In the genomic region with DNA sequence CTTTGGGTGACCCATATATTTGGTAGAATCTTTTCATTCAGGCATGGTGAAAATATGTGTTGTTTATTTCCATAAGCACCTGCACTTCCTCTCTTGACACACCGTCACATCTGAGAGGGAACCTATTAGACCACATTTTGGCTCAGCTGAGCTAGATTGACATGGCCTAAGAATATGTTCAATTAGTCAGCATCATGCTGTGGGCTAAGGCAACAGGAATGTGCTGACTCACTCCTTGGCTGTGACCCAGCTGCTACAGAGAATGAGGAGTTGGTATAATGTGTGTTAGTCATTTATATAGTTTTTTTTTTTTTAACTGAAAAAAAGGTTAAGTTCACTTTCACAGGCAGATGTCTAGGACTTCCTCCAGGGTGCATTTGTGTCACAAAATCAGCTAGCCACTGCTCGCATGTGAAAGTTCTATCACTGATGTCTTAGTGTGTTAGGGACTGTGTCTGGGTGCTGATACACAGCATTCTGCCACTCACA, we compare ENCODE assay signal across 8 cellular contexts.
DNase-seq lines count a peak whose midpoint lies in the region; ATAC-seq and TF ChIP-seq lines count a peak whose summit lies in the region.

No MANE protein-coding gene starts in this region.

- intact Hi-C loops in CD8-positive, alpha-beta T cell (cut with DNase I, micrococcal nuclease), result no loop called here
- intact Hi-C loops in activated T-helper 1 cell treated with anti-CD3 and anti-CD28 coated beads, Interleukin-12 subunit alpha, Interleukin-12 subunit beta, Interleukin-2, Interleukin-4 antibody, amounts not matched to agents 30 ng/mL and 10 ng/mL and 1 ng/mL, durations not matched to agents 14 hours and 24 hours and 36 hours (cut with micrococcal nuclease), result no loop called here

- H3K36me3 Mint-ChIP-seq in CD8-positive, alpha-beta T cell, result no peaks in the 10 kb centered on the region
- H3K36me3 Mint-ChIP-seq in activated T-helper 1 cell treated with anti-CD3 and anti-CD28 coated beads, Interleukin-12 subunit alpha, Interleukin-12 subunit beta, Interleukin-2, Interleukin-4 antibody, amounts not matched to agents 30 ng/mL and 10 ng/mL and 1 ng/mL, durations not matched to agents 14 hours and 24 hours and 36 hours (ENCODE audit: low read depth), result no peaks in the 10 kb centered on the region

- H3K27ac ChIP-seq in HL-60 (replicated peaks), result no peak overlapping the region
- no peak overlapping the region for H3K27ac ChIP-seq in CD8-positive, alpha-beta T cell (ENCODE audit: low read depth, low read length)

- DNase-seq in GF-D8 (lab: John Stamatoyannopoulos, UW) (peak; percentile 40), HL-60 (ENCODE audit: low read depth in 1 of 2, low spot score in 1 of 2) (peak; percentile 40 to 68), OCI-M2 (lab: John Stamatoyannopoulos, UW; ENCODE audit: unreplicated experiment) (peak; percentile 27), epidermal melanocyte (ENCODE audit: insufficient read length, low spot score) (peak; percentile 62), midbrain (lab: John Stamatoyannopoulos, UW) (peak; percentile 60)
- no peak for DNase-seq in CD8-positive, alpha-beta T cell
- no peak for DNase-seq in activated T-helper 1 cell treated with anti-CD3 and anti-CD28 coated beads, Interleukin-12 subunit alpha, Interleukin-12 subunit beta, Interleukin-2, Interleukin-4 antibody, amounts not matched to agents 30 ng/mL and 10 ng/mL and 1 ng/mL, durations not matched to agents 14 hours and 24 hours and 36 hours (ENCODE audit: low spot score)

- H3K27ac Mint-ChIP-seq in CD8-positive, alpha-beta T cell, result no peak overlapping the region
- no peak overlapping the region for H3K27ac Mint-ChIP-seq in activated T-helper 1 cell treated with anti-CD3 and anti-CD28 coated beads, Interleukin-12 subunit alpha, Interleukin-12 subunit beta, Interleukin-2, Interleukin-4 antibody, amounts not matched to agents 30 ng/mL and 10 ng/mL and 1 ng/mL, durations not matched to agents 14 hours and 24 hours and 36 hours

- no peaks in the 10 kb centered on the region for H3K4me1 Mint-ChIP-seq in CD8-positive, alpha-beta T cell (ENCODE audit: low read depth)
- H3K4me1 Mint-ChIP-seq in activated T-helper 1 cell treated with anti-CD3 and anti-CD28 coated beads, Interleukin-12 subunit alpha, Interleukin-12 subunit beta, Interleukin-2, Interleukin-4 antibody, amounts not matched to agents 30 ng/mL and 10 ng/mL and 1 ng/mL, durations not matched to agents 14 hours and 24 hours and 36 hours (ENCODE audit: low read depth), result no peaks in the 10 kb centered on the region

- no peak for TF ChIP-seq CTCF in HL-60 (IDR thresholded peaks at IDR 0.05; ENCODE audit: insufficient read depth, low read length)
- TF ChIP-seq CTCF in CD8-positive, alpha-beta T cell (IDR thresholded peaks at IDR 0.05), result no peak

- H3K4me3 Mint-ChIP-seq in CD8-positive, alpha-beta T cell, result no peak overlapping the region
- no peak overlapping the region for H3K4me3 Mint-ChIP-seq in activated T-helper 1 cell treated with anti-CD3 and anti-CD28 coated beads, Interleukin-12 subunit alpha, Interleukin-12 subunit beta, Interleukin-2, Interleukin-4 antibody, amounts not matched to agents 30 ng/mL and 10 ng/mL and 1 ng/mL, durations not matched to agents 14 hours and 24 hours and 36 hours

- no peaks in the 10 kb centered on the region for H3K4me1 ChIP-seq in CD8-positive, alpha-beta T cell (ENCODE audit: insufficient read depth, low read length)

- H3K9me3 ChIP-seq in CD8-positive, alpha-beta T cell (ENCODE audit: low read length), result no peaks in the 10 kb centered on the region

- peak; percentile 88 for ATAC-seq in GM21576 (IDR thresholded peaks at IDR 0.05; ENCODE audit: unreplicated experiment)
- no peak for ATAC-seq in CD8-positive, alpha-beta T cell

- no peaks in the 10 kb centered on the region for H3K27me3 ChIP-seq in HL-60 (ENCODE audit: insufficient read depth, poor library complexity, severe bottlenecking)
- H3K27me3 ChIP-seq in CD8-positive, alpha-beta T cell (ENCODE audit: insufficient read depth, low read length), result no peaks in the 10 kb centered on the region

- CTCF ChIA-PET in CD8-positive, alpha-beta T cell (lab: Charles Lee), result no interaction called here

- POLR2A ChIA-PET in CD8-positive, alpha-beta T cell (lab: Charles Lee), result no interaction called here

- H3K27me3 Mint-ChIP-seq in CD8-positive, alpha-beta T cell (ENCODE audit: low read depth), result no peaks in the 10 kb centered on the region
- H3K27me3 Mint-ChIP-seq in activated T-helper 1 cell treated with anti-CD3 and anti-CD28 coated beads, Interleukin-12 subunit alpha, Interleukin-12 subunit beta, Interleukin-2, Interleukin-4 antibody, amounts not matched to agents 30 ng/mL and 10 ng/mL and 1 ng/mL, durations not matched to agents 14 hours and 24 hours and 36 hours (ENCODE audit: insufficient read depth), result no peaks in the 10 kb centered on the region

- peaks cover 4% of the 10 kb centered on the region for H3K9me3 Mint-ChIP-seq in CD8-positive, alpha-beta T cell
- H3K9me3 Mint-ChIP-seq in activated T-helper 1 cell treated with anti-CD3 and anti-CD28 coated beads, Interleukin-12 subunit alpha, Interleukin-12 subunit beta, Interleukin-2, Interleukin-4 antibody, amounts not matched to agents 30 ng/mL and 10 ng/mL and 1 ng/mL, durations not matched to agents 14 hours and 24 hours and 36 hours, result no peaks in the 10 kb centered on the region

- no peaks in the 10 kb centered on the region for H3K36me3 ChIP-seq in CD8-positive, alpha-beta T cell (ENCODE audit: insufficient read depth, low read length)

- no peak overlapping the region for H3K4me3 ChIP-seq in HL-60 (replicated peaks; ENCODE audit: insufficient read depth, low read length)
- no peak overlapping the region for H3K4me3 ChIP-seq in CD8-positive, alpha-beta T cell (ENCODE audit: low read depth, low read length)

Comparison
In these comparisons a context has a peak if more than half of its experiments do, and no peak if none do; other contexts are left out.
1. DNase-seq: peak in GF-D8 (single experiment), HL-60 (2 of 2), OCI-M2 (single experiment), epidermal melanocyte (single experiment) and midbrain (single experiment); none in CD8-positive, alpha-beta T cell (0 of 7) and activated T-helper 1 cell treated with anti-CD3 and anti-CD28 coated beads, Interleukin-12 subunit alpha, Interleukin-12 subunit beta, Interleukin-2, Interleukin-4 antibody, amounts not matched to agents 30 ng/mL and 10 ng/mL and 1 ng/mL, durations not matched to agents 14 hours and 24 hours and 36 hours (single experiment).